Comparison of ENCODE assay signal across 1 cellular context in genomic region chr4:184287697-184288255, GRCh38.
TF ChIP-seq lines count a peak whose summit lies in the region.

No MANE protein-coding gene starts in this region.

TF ChIP-seq in HepG2, 621 proteins besides CTCF, POLR2A, EP300 and RAD21 (continued from another document and continues in another):
- TF ChIP-seq MTERF4 (CRISPR knock-in tag; IDR thresholded peaks at IDR 0.05): no peak
- TF ChIP-seq KLF15 (CRISPR knock-in tag; IDR thresholded peaks at IDR 0.05; ENCODE audit: borderline replicate concordance): no peak
- TF ChIP-seq PRPF4 (IDR thresholded peaks at IDR 0.05; ENCODE audit: low read depth, low read length, poor library complexity, severe bottlenecking): no peak
- no peak for TF ChIP-seq AHR (CRISPR knock-in tag; IDR thresholded peaks at IDR 0.05)
- TF ChIP-seq ARID2 (CRISPR knock-in tag; IDR thresholded peaks at IDR 0.05; ENCODE audit: borderline replicate concordance): no peak
- no peak for TF ChIP-seq RARG (CRISPR knock-in tag; IDR thresholded peaks at IDR 0.05; ENCODE audit: low read depth)
- no peak for TF ChIP-seq GPBP1L1 (CRISPR knock-in tag; IDR thresholded peaks at IDR 0.05)
- TF ChIP-seq ZNF432 (CRISPR knock-in tag; IDR thresholded peaks at IDR 0.05; ENCODE audit: borderline replicate concordance): no peak
- peak; percentile 27; the same call in 1 of the 2 replicates for TF ChIP-seq MIXL1 (CRISPR knock-in tag; IDR thresholded peaks at IDR 0.05)
- TF ChIP-seq ATF6 (CRISPR knock-in tag; conservative IDR thresholded peaks at IDR 0.05): no peak
- TF ChIP-seq SAP130 (CRISPR knock-in tag; IDR thresholded peaks at IDR 0.05; ENCODE audit: low read depth): peak; percentile 43
- TF ChIP-seq CBFB (CRISPR knock-in tag; IDR thresholded peaks at IDR 0.05): no peak
- no peak for TF ChIP-seq ZNF781 (CRISPR knock-in tag; IDR thresholded peaks at IDR 0.05; ENCODE audit: borderline replicate concordance, not compliant biosample characterization)
- TF ChIP-seq AKNA (CRISPR knock-in tag; IDR thresholded peaks at IDR 0.05; ENCODE audit: borderline replicate concordance): no peak
- TF ChIP-seq CREM (IDR thresholded peaks at IDR 0.05): no peak
- TF ChIP-seq CREM (CRISPR knock-in tag; IDR thresholded peaks at IDR 0.05): no peak
- no peak for TF ChIP-seq ZNF558 (CRISPR knock-in tag; IDR thresholded peaks at IDR 0.05; ENCODE audit: borderline replicate concordance)
- TF ChIP-seq MTF2 (CRISPR knock-in tag; IDR thresholded peaks at IDR 0.05; ENCODE audit: borderline replicate concordance): no peak
- TF ChIP-seq MXD1 (CRISPR knock-in tag; IDR thresholded peaks at IDR 0.05): no peak
- peak; percentile 28; the same call in 1 of the 2 replicates for TF ChIP-seq MED1 (CRISPR knock-in tag; IDR thresholded peaks at IDR 0.05)
- no peak for TF ChIP-seq TARDBP (CRISPR knock-in tag; IDR thresholded peaks at IDR 0.05)
- TF ChIP-seq ZMAT3 (CRISPR knock-in tag; conservative IDR thresholded peaks at IDR 0.05): no peak
- TF ChIP-seq ZNF281 (CRISPR knock-in tag; IDR thresholded peaks at IDR 0.05; ENCODE audit: borderline replicate concordance): no peak
- no peak for TF ChIP-seq ATAD3A (CRISPR knock-in tag; IDR thresholded peaks at IDR 0.05)
- no peak for TF ChIP-seq NONO (IDR thresholded peaks at IDR 0.05)
- no peak for TF ChIP-seq NONO (CRISPR knock-in tag; conservative IDR thresholded peaks at IDR 0.05)
- TF ChIP-seq ZNF557 (CRISPR knock-in tag; IDR thresholded peaks at IDR 0.05): no peak
- peak; percentile 25; the same call in 1 of the 2 replicates for TF ChIP-seq MIER2 (CRISPR knock-in tag; IDR thresholded peaks at IDR 0.05)
- no peak for TF ChIP-seq ZMYM3 (CRISPR knock-in tag; IDR thresholded peaks at IDR 0.05)
- TF ChIP-seq ZNF678 (CRISPR knock-in tag; IDR thresholded peaks at IDR 0.05): no peak
- TF ChIP-seq TEAD3 (CRISPR knock-in tag; optimal IDR thresholded peaks at IDR 0.05; ENCODE audit: borderline replicate concordance): peak; percentile 47
- TF ChIP-seq ZNF12 (CRISPR knock-in tag; IDR thresholded peaks at IDR 0.05): no peak
- TF ChIP-seq GFI1 (CRISPR knock-in tag; IDR thresholded peaks at IDR 0.05; ENCODE audit: borderline replicate concordance): 0 out of 2 replicates have a peak, but pooled peaks have one; percentile 17
- peak; percentile 19; the same call in 1 of the 2 replicates for TF ChIP-seq RXRA (CRISPR knock-in tag; IDR thresholded peaks at IDR 0.05)
- no peak for TF ChIP-seq ARHGAP35 (CRISPR knock-in tag; IDR thresholded peaks at IDR 0.05; ENCODE audit: borderline replicate concordance)
- TF ChIP-seq ZBTB25 (CRISPR knock-in tag; IDR thresholded peaks at IDR 0.05): peak; percentile 29; the same call in 1 of the 2 replicates
- no peak for TF ChIP-seq SKI (IDR thresholded peaks at IDR 0.05; ENCODE audit: partially characterized antibody)
- peak; percentile 65; the same call in 1 of the 2 replicates for TF ChIP-seq ZNF501 (CRISPR knock-in tag; IDR thresholded peaks at IDR 0.05)
- TF ChIP-seq ZNF282 (IDR thresholded peaks at IDR 0.05; ENCODE audit: partially characterized antibody): no peak
- no peak for TF ChIP-seq USF2 (IDR thresholded peaks at IDR 0.05; ENCODE audit: low read depth, low read length)
- TF ChIP-seq USF2 (CRISPR knock-in tag; IDR thresholded peaks at IDR 0.05; ENCODE audit: borderline replicate concordance): no peak
- TF ChIP-seq ZNF367 (CRISPR knock-in tag; IDR thresholded peaks at IDR 0.05; ENCODE audit: borderline replicate concordance): no peak
- TF ChIP-seq GATAD1 (CRISPR knock-in tag; IDR thresholded peaks at IDR 0.05): peak; percentile 18; the same call in 1 of the 2 replicates
- no peak for TF ChIP-seq HIVEP1 (CRISPR knock-in tag; IDR thresholded peaks at IDR 0.05)
- TF ChIP-seq ZNF614 (CRISPR knock-in tag; IDR thresholded peaks at IDR 0.05; ENCODE audit: borderline replicate concordance): peak; percentile 54; the same call in 1 of the 2 replicates
- no peak for TF ChIP-seq MTF1 (CRISPR knock-in tag; IDR thresholded peaks at IDR 0.05)
- TF ChIP-seq RNF2 (conservative IDR thresholded peaks at IDR 0.05; ENCODE audit: low read depth): no peak
- TF ChIP-seq ZNF569 (CRISPR knock-in tag; IDR thresholded peaks at IDR 0.05; ENCODE audit: borderline replicate concordance): no peak
- TF ChIP-seq ZBTB33 (CRISPR knock-in tag; IDR thresholded peaks at IDR 0.05): no peak
- TF ChIP-seq ETV5 (CRISPR knock-in tag; IDR thresholded peaks at IDR 0.05; ENCODE audit: borderline replicate concordance): no peak
